ENCODE assay signal across 1 cellular context in genomic region chr2:167962436-167963226, GRCh38.
TF ChIP-seq lines count a peak whose summit lies in the region.

No MANE protein-coding gene starts in this region.

TF ChIP-seq in K562, 482 proteins besides CTCF, POLR2A, EP300 and RAD21 (continued from another document and continues in another):
- TF ChIP-seq ZBTB49 (CRISPR knock-in tag; IDR thresholded peaks at IDR 0.05; ENCODE audit: borderline replicate concordance) (no peak), ZBTB17 (CRISPR knock-in tag; IDR thresholded peaks at IDR 0.05) (no peak), ZFPM2 (CRISPR knock-in tag; IDR thresholded peaks at IDR 0.05) (no peak), ZBTB8A (IDR thresholded peaks at IDR 0.05; ENCODE audit: partially characterized antibody) (no peak), ZNF695 (CRISPR knock-in tag; IDR thresholded peaks at IDR 0.05) (no peak), ZNF143 (CRISPR knock-in tag; IDR thresholded peaks at IDR 0.05) (no peak), ZKSCAN1 (IDR thresholded peaks at IDR 0.05; ENCODE audit: low read depth, low read length) (no peak), PHF20 (IDR thresholded peaks at IDR 0.05; ENCODE audit: partially characterized antibody) (no peak), CSDE1 (IDR thresholded peaks at IDR 0.05) (no peak), ZNF324 (CRISPR knock-in tag; IDR thresholded peaks at IDR 0.05) (0 out of 2 replicates have a peak, but pooled peaks have one; percentile 23), CBX3 (IDR thresholded peaks at IDR 0.05; ENCODE audit: borderline replicate concordance in 1 of 2, low read length in 2 of 2) (no peak), ZNF175 (CRISPR knock-in tag; IDR thresholded peaks at IDR 0.05; ENCODE audit: low read depth) (no peak; the same call in 1 of the 2 replicates), ARID3B (CRISPR knock-in tag; IDR thresholded peaks at IDR 0.05; ENCODE audit: borderline replicate concordance) (no peak), HMG20B (CRISPR knock-in tag; IDR thresholded peaks at IDR 0.05) (no peak), NFRKB (IDR thresholded peaks at IDR 0.05; ENCODE audit: low read depth) (peak; percentile 43; the same call in 1 of the 2 replicates), DMBX1 (CRISPR knock-in tag; IDR thresholded peaks at IDR 0.05; ENCODE audit: borderline replicate concordance) (peak; percentile 61; the same call in 1 of the 2 replicates), PTTG1 (tag; IDR thresholded peaks at IDR 0.05; ENCODE audit: low read depth) (no peak), NELFE (IDR thresholded peaks at IDR 0.05; ENCODE audit: insufficient read depth, insufficient read length) (no peak), CBFA2T2 (conservative IDR thresholded peaks at IDR 0.05) (no peak), HNRNPL (IDR thresholded peaks at IDR 0.05; ENCODE audit: low read depth, low read length) (no peak), FOXO4 (CRISPR knock-in tag; IDR thresholded peaks at IDR 0.05) (0 out of 2 replicates have a peak, but pooled peaks have one; percentile 40), ZNF347 (CRISPR knock-in tag; IDR thresholded peaks at IDR 0.05; ENCODE audit: low read depth) (no peak), NFE2 (IDR thresholded peaks at IDR 0.05; ENCODE audit: low read depth) (no peak), ZNF280B (CRISPR knock-in tag; IDR thresholded peaks at IDR 0.05) (no peak), SMAD4 (CRISPR knock-in tag; conservative IDR thresholded peaks at IDR 0.05) (peak; percentile 64), XRCC4 (IDR thresholded peaks at IDR 0.05; ENCODE audit: extremely low read depth, insufficient read depth, insufficient read length) (no peak), KLF1 (tag; IDR thresholded peaks at IDR 0.05) (no peak), CUX1 (CRISPR knock-in tag; IDR thresholded peaks at IDR 0.05) (no peak)
- TF ChIP-seq, protein P1, sequence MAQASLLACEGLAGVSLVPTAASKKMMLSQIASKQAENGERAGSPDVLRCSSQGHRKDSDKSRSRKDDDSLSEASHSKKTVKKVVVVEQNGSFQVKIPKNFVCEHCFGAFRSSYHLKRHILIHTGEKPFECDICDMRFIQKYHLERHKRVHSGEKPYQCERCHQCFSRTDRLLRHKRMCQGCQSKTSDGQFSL (CRISPR knock-in tag; IDR thresholded peaks at IDR 0.05): no peak
- TF ChIP-seq, protein P1 (tag; IDR thresholded peaks at IDR 0.05): no peak
- TF ChIP-seq, protein P2, sequence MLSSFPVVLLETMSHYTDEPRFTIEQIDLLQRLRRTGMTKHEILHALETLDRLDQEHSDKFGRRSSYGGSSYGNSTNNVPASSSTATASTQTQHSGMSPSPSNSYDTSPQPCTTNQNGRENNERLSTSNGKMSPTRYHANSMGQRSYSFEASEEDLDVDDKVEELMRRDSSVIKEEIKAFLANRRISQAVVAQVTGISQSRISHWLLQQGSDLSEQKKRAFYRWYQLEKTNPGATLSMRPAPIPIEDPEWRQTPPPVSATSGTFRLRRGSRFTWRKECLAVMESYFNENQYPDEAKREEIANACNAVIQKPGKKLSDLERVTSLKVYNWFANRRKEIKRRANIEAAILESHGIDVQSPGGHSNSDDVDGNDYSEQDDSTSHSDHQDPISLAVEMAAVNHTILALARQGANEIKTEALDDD (IDR thresholded peaks at IDR 0.05): no peak
- TF ChIP-seq, protein P3, sequence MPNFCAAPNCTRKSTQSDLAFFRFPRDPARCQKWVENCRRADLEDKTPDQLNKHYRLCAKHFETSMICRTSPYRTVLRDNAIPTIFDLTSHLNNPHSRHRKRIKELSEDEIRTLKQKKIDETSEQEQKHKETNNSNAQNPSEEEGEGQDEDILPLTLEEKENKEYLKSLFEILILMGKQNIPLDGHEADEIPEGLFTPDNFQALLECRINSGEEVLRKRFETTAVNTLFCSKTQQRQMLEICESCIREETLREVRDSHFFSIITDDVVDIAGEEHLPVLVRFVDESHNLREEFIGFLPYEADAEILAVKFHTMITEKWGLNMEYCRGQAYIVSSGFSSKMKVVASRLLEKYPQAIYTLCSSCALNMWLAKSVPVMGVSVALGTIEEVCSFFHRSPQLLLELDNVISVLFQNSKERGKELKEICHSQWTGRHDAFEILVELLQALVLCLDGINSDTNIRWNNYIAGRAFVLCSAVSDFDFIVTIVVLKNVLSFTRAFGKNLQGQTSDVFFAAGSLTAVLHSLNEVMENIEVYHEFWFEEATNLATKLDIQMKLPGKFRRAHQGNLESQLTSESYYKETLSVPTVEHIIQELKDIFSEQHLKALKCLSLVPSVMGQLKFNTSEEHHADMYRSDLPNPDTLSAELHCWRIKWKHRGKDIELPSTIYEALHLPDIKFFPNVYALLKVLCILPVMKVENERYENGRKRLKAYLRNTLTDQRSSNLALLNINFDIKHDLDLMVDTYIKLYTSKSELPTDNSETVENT (CRISPR knock-in tag; IDR thresholded peaks at IDR 0.05): no peak
- TF ChIP-seq, protein P4, sequence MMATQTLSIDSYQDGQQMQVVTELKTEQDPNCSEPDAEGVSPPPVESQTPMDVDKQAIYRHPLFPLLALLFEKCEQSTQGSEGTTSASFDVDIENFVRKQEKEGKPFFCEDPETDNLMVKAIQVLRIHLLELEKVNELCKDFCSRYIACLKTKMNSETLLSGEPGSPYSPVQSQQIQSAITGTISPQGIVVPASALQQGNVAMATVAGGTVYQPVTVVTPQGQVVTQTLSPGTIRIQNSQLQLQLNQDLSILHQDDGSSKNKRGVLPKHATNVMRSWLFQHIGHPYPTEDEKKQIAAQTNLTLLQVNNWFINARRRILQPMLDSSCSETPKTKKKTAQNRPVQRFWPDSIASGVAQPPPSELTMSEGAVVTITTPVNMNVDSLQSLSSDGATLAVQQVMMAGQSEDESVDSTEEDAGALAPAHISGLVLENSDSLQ (IDR thresholded peaks at IDR 0.05): 0 out of 2 replicates have a peak, but pooled peaks have one; percentile 11
- TF ChIP-seq, protein P5, sequence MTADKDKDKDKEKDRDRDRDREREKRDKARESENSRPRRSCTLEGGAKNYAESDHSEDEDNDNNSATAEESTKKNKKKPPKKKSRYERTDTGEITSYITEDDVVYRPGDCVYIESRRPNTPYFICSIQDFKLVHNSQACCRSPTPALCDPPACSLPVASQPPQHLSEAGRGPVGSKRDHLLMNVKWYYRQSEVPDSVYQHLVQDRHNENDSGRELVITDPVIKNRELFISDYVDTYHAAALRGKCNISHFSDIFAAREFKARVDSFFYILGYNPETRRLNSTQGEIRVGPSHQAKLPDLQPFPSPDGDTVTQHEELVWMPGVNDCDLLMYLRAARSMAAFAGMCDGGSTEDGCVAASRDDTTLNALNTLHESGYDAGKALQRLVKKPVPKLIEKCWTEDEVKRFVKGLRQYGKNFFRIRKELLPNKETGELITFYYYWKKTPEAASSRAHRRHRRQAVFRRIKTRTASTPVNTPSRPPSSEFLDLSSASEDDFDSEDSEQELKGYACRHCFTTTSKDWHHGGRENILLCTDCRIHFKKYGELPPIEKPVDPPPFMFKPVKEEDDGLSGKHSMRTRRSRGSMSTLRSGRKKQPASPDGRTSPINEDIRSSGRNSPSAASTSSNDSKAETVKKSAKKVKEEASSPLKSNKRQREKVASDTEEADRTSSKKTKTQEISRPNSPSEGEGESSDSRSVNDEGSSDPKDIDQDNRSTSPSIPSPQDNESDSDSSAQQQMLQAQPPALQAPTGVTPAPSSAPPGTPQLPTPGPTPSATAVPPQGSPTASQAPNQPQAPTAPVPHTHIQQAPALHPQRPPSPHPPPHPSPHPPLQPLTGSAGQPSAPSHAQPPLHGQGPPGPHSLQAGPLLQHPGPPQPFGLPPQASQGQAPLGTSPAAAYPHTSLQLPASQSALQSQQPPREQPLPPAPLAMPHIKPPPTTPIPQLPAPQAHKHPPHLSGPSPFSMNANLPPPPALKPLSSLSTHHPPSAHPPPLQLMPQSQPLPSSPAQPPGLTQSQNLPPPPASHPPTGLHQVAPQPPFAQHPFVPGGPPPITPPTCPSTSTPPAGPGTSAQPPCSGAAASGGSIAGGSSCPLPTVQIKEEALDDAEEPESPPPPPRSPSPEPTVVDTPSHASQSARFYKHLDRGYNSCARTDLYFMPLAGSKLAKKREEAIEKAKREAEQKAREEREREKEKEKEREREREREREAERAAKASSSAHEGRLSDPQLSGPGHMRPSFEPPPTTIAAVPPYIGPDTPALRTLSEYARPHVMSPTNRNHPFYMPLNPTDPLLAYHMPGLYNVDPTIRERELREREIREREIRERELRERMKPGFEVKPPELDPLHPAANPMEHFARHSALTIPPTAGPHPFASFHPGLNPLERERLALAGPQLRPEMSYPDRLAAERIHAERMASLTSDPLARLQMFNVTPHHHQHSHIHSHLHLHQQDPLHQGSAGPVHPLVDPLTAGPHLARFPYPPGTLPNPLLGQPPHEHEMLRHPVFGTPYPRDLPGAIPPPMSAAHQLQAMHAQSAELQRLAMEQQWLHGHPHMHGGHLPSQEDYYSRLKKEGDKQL (CRISPR knock-in tag; IDR thresholded peaks at IDR 0.05; ENCODE audit: borderline replicate concordance): no peak
